Comparison of ENCODE assay signal across 8 cellular contexts in the genomic region with DNA sequence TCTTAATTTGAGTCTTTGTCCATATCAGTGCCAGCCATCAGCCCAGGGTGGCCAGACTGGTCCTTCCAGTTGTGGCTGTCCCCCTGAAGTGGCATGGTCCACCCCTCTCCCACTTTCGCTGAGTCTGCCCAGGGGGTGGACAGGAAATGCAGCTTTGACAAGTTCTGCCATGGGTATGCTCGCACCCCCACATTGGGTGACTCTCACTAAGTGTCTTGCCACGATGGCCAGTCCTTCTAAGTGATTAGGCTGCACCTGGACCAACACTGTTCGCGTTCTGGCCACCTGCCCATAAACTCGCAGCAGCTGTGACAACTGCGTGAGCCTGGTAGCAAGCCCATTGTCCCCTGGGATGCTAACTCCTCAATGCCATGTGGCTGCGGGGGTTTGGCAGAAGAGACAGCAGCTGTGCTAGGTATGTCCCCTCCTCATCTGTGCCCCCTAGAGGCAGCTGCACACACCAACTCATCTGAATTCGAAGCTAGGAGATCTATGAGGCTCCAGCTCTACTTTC. TPM values are rescaled to one million over a fixed set of nuclear protein-coding genes. Genes with fewer than 3 reads are reported as not detected.
DNase-seq lines count a peak whose midpoint lies in the region; ATAC-seq and TF ChIP-seq lines count a peak whose summit lies in the region.

No MANE protein-coding gene starts in this region.

- DNase-seq in left ventricle myocardium inferior (peak; percentile 15), cerebellum (ENCODE audit: low spot score) (no peak)
- DNase-seq in activated naive CD4-positive, alpha-beta T cell treated with Interleukin-2 at 50 U/mL for 16 hours = no peak

- peak; percentile 61 for TF ChIP-seq CTCF in OCI-LY3 (IDR thresholded peaks at IDR 0.05; ENCODE audit: low read depth, low read length)
- peak; percentile 47 for TF ChIP-seq CTCF in left ventricle myocardium inferior (IDR thresholded peaks at IDR 0.05; ENCODE audit: borderline replicate concordance)

- H3K27me3 ChIP-seq in BLaER1 treated with 17β-estradiol and CSF1 and Interleukin-3, amounts not matched to agents 10 nM and 100 nM = no peaks in the 10 kb centered on the region
- H3K27me3 ChIP-seq in OCI-LY3 (ENCODE audit: low read depth, low read length) (no peaks in the 10 kb centered on the region), left ventricle myocardium inferior (ENCODE audit: low read depth) (no peaks in the 10 kb centered on the region)

- H3K36me3 ChIP-seq in BLaER1 treated with 17β-estradiol and CSF1 and Interleukin-3, amounts not matched to agents 10 nM and 100 nM = no peaks in the 10 kb centered on the region
- H3K36me3 ChIP-seq in OCI-LY3 (replicated peaks; ENCODE audit: low read depth, low read length) (no peaks in the 10 kb centered on the region), left ventricle myocardium inferior (no peaks in the 10 kb centered on the region)

- no peaks in the 10 kb centered on the region for H4K20me1 ChIP-seq in BLaER1 treated with 17β-estradiol and CSF1 and Interleukin-3, amounts not matched to agents 10 nM and 100 nM
- no peaks in the 10 kb centered on the region for H4K20me1 ChIP-seq in OCI-LY3 (ENCODE audit: insufficient read depth, low read length)

- ATAC-seq in GM19328 (IDR thresholded peaks at IDR 0.05; ENCODE audit: unreplicated experiment) (peak; percentile 61), HG03571 (IDR thresholded peaks at IDR 0.05; ENCODE audit: unreplicated experiment) (peak; percentile 62), HG02973 (IDR thresholded peaks at IDR 0.05; ENCODE audit: unreplicated experiment) (no peak)

- no peak overlapping the region for H3K4me3 ChIP-seq in BLaER1 treated with 17β-estradiol and CSF1 and Interleukin-3, amounts not matched to agents 10 nM and 100 nM
- peak overlapping the region; percentile 60 for H3K4me3 ChIP-seq in OCI-LY3 (ENCODE audit: low read length)
- no peak overlapping the region for H3K4me3 ChIP-seq in left ventricle myocardium inferior

- H3K4me2 ChIP-seq in BLaER1 treated with 17β-estradiol and CSF1 and Interleukin-3, amounts not matched to agents 10 nM and 100 nM = peak overlapping the region in 10 of 11 experiments; percentile 6 to 71 (median 40); a peak in 16 of 22 replicates
- H3K4me2 ChIP-seq in OCI-LY3 (ENCODE audit: low read length) = peak overlapping the region; percentile 72

- intact Hi-C loops in left ventricle myocardium inferior (cut with micrococcal nuclease) = no loop called here

- H3K9ac ChIP-seq in BLaER1 treated with 17β-estradiol and CSF1 and Interleukin-3, amounts not matched to agents 10 nM and 100 nM = no peak overlapping the region
- no peak overlapping the region for H3K9ac ChIP-seq in OCI-LY3 (ENCODE audit: low read length)

- peak overlapping the region in 1 of 11 experiments; percentile 26; a peak in 2 of 22 replicates for H3K27ac ChIP-seq in BLaER1 treated with 17β-estradiol and CSF1 and Interleukin-3, amounts not matched to agents 10 nM and 100 nM
- H3K27ac ChIP-seq in OCI-LY3 (ENCODE audit: low read length) (no peak overlapping the region), left ventricle myocardium inferior (replicated peaks) (no peak overlapping the region)

- peaks cover 5 to 19% (median 15%) of the 10 kb centered on the region in 10 experiments; a peak in 17 of 20 replicates for H3K4me1 ChIP-seq in BLaER1 treated with 17β-estradiol and CSF1 and Interleukin-3, amounts not matched to agents 10 nM and 100 nM
- peaks cover 17% of the 10 kb centered on the region for H3K4me1 ChIP-seq in OCI-LY3 (ENCODE audit: low read length)
- peaks cover 5% of the 10 kb centered on the region for H3K4me1 ChIP-seq in left ventricle myocardium inferior

- H3K9me3 ChIP-seq in BLaER1 treated with 17β-estradiol and CSF1 and Interleukin-3, amounts not matched to agents 10 nM and 100 nM (replicated peaks in 1 of 11) = peaks cover 0 to 7% (median 0%) of the 10 kb centered on the region in 11 experiments; a peak in 3 of 22 replicates
- H3K9me3 ChIP-seq in OCI-LY3 (ENCODE audit: insufficient read depth, low read length) = no peaks in the 10 kb centered on the region
- H3K9me3 ChIP-seq in left ventricle myocardium inferior (replicated peaks) = no peaks in the 10 kb centered on the region

- peak overlapping the region; percentile 75 for H2AFZ ChIP-seq in OCI-LY3 (ENCODE audit: low read depth, low read length)

- H3K79me2 ChIP-seq in OCI-LY3 (ENCODE audit: low read length) = no peaks in the 10 kb centered on the region

RNA-seq across cellular contexts. Expression of a gene that starts 10.0 kb away (rescaled TPM):
- total RNA-seq in left ventricle myocardium inferior = 9.5 TPM
- total RNA-seq in cerebellum = 17.2 TPM
